18 cellular contexts compared by ENCODE assay signal in the genomic region with DNA sequence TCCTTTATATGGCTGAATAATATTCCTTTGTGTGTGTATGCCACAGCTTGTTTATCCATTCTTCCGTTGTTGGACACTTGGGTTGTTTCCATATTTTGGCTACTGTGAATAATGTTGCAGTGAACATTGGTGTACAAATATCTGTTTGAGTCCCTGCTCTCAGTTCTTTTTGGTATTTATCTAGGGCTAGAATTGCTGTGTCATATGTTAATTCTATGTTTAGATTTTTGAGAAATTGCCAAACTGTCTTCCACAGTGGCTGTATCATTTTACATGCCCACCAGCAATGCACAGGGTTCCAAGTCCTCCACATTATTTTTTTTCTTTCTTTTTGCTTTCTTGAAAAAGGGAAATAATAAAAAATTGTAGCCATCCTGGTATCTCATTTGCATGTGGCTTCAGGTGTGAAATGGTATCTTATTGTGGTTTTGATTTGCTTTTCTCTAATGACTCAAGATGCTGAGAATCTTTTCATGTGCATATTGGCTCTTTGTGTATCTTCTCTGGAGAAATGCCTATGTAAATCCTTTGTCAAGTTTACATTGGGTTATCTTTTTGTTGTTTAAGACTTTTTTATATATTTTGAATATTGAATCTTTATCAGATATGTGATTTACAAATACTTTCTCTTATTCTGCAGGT.
DNase-seq lines count a peak whose midpoint lies in the region; ATAC-seq lines count a peak whose summit lies in the region.
"Had no signal": no experiment of that assay in that cellular context is flagged by ENCODE, and none has a peak within 500 bp of the region (broad histone marks: within the 10 kb centered on the region; RNA-seq: fewer than 3 reads in every experiment).

No MANE protein-coding gene starts in this region.

- peak overlapping the region; percentile 45; the same call in 1 of the 2 replicates for H3K9ac ChIP-seq in iPS-20b (ENCODE audit: low read depth, low read length)
- H3K9ac ChIP-seq: SK-N-SH had no signal

- no peaks in the 10 kb centered on the region for H3K27me3 ChIP-seq in iPS-20b (ENCODE audit: insufficient read depth, low read length)
- H3K27me3 ChIP-seq: dorsolateral prefrontal cortex, ovary had no signal

- H3K9me3 ChIP-seq in iPS-20b (ENCODE audit: insufficient read depth, low read depth, low read length): no peaks in the 10 kb centered on the region
- H3K9me3 ChIP-seq: ovary, SK-N-SH had no signal

- peak overlapping the region; percentile 8; the same call in 1 of the 2 replicates for H3K4me3 ChIP-seq in iPS-20b (ENCODE audit: low read length)
- H3K4me3 ChIP-seq: dorsolateral prefrontal cortex, ovary had no signal

- H3K36me3 ChIP-seq in iPS-20b (ENCODE audit: insufficient read depth, low read depth, low read length): no peaks in the 10 kb centered on the region
- H3K36me3 ChIP-seq: ovary had no signal

- peak overlapping the region; percentile 86 for H3K27ac ChIP-seq in iPS-20b (ENCODE audit: low read length)
- H3K27ac ChIP-seq: dorsolateral prefrontal cortex, ovary had no signal

- DNase-seq in NCI-H187 treated with DMSO at 0.1 percent for 48 hours (lab: John Stamatoyannopoulos, UW) (no peak), NAMALWA (ENCODE audit: low spot score) (no peak)
- no peak for DNase-seq in stimulated activated CD4-positive, alpha-beta T cell treated with anti-CD3 and anti-CD28 coated beads, Interleukin-2, amount 100 ng/mL, for 48 hours
- no peak for DNase-seq in activated CD4-positive, alpha-beta T cell treated with anti-CD3 and anti-CD28 coated beads, Interleukin-2, amount 50 U/mL, for 4 hours
- DNase-seq: activated CD8-positive, alpha-beta memory T cell treated with anti-CD3 and anti-CD28 coated beads for 24 hours; activated naive CD8-positive, alpha-beta T cell treated with anti-CD3 and anti-CD28 coated beads, Interleukin-2, amount 10 ng/mL, durations not matched to agents 7 days and 5 days; CD4-positive, alpha-beta T cell; DMS153; dorsolateral prefrontal cortex; GOT3; NCI-H1417 treated with DMSO at 0.1 percent for 48 hours; ovary; SK-N-SH; T-helper 9 cell had no signal

- ATAC-seq in GM18511 (IDR thresholded peaks at IDR 0.05; ENCODE audit: unreplicated experiment) (peak; percentile 74), GM21390 (IDR thresholded peaks at IDR 0.05; ENCODE audit: unreplicated experiment) (peak; percentile 60), HG03575 (IDR thresholded peaks at IDR 0.05; ENCODE audit: extremely low read depth, insufficient number of reproducible peaks, low FRiP score, unreplicated experiment) (peak; percentile 47)

- H3K4me1 ChIP-seq in iPS-20b (ENCODE audit: insufficient read depth, low read length): peaks cover 34% of the 10 kb centered on the region
